1 cellular context compared by ENCODE assay signal in the genomic region with DNA sequence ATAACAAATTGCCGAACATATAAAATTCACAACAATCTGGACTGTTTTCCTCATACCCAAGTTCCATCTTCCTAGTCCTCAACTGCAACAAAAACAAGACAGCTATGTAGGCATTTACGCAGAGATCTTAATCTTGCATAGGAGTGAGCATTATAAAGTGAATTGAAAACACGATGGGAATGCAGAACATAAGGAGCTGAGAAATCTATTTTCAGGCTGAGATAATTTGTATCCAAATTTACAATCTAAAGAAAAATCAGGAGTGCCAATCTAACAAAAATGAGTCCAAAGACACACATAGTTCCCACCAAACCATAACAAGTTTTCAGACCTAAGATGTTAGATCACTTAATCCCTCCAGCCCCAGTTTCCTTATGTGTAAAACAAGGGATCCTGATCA.
TF ChIP-seq lines count a peak whose summit lies in the region.

No MANE protein-coding gene starts in this region.

TF ChIP-seq in H1, 55 proteins besides CTCF, POLR2A, EP300 and RAD21:
- TF ChIP-seq, protein P1, sequence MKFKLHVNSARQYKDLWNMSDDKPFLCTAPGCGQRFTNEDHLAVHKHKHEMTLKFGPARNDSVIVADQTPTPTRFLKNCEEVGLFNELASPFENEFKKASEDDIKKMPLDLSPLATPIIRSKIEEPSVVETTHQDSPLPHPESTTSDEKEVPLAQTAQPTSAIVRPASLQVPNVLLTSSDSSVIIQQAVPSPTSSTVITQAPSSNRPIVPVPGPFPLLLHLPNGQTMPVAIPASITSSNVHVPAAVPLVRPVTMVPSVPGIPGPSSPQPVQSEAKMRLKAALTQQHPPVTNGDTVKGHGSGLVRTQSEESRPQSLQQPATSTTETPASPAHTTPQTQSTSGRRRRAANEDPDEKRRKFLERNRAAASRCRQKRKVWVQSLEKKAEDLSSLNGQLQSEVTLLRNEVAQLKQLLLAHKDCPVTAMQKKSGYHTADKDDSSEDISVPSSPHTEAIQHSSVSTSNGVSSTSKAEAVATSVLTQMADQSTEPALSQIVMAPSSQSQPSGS (IDR thresholded peaks at IDR 0.05; ENCODE audit: low read length) = no peak
- TF ChIP-seq HDAC2 (IDR thresholded peaks at IDR 0.05; ENCODE audit: borderline replicate concordance in 1 of 2, low read depth in 2 of 2, low read length in 2 of 2) (no peak), TEAD4 (IDR thresholded peaks at IDR 0.05; ENCODE audit: low read depth, low read length) (no peak), RNF2 (IDR thresholded peaks at IDR 0.05; ENCODE audit: borderline replicate concordance, low read depth, low read length, missing control alignments, poor library complexity, severe bottlenecking) (no peak), FOSL1 (IDR thresholded peaks at IDR 0.05; ENCODE audit: insufficient read depth, low read depth, low read length) (no peak), TBP (IDR thresholded peaks at IDR 0.05; ENCODE audit: low read depth, low read length) (no peak), KDM4A (IDR thresholded peaks at IDR 0.05; ENCODE audit: low read depth, low read length, severe bottlenecking) (no peak), ASH2L (IDR thresholded peaks at IDR 0.05; ENCODE audit: low read length) (no peak), PHF8 (conservative IDR thresholded peaks at IDR 0.05; ENCODE audit: low read depth, low read length) (no peak), SIRT6 (IDR thresholded peaks at IDR 0.05; ENCODE audit: low read length) (no peak), KDM1A (IDR thresholded peaks at IDR 0.05; ENCODE audit: borderline replicate concordance, low read length) (no peak), RFX5 (IDR thresholded peaks at IDR 0.05; ENCODE audit: borderline replicate concordance, low read depth, low read length) (no peak), JUND (IDR thresholded peaks at IDR 0.05; ENCODE audit: low read length) (no peak), RXRA (IDR thresholded peaks at IDR 0.05; ENCODE audit: insufficient read depth, low read depth, low read length) (no peak), YY1 (IDR thresholded peaks at IDR 0.05; ENCODE audit: low read depth, low read length) (no peak), CREB1 (IDR thresholded peaks at IDR 0.05) (no peak)
- TF ChIP-seq, protein P2, sequence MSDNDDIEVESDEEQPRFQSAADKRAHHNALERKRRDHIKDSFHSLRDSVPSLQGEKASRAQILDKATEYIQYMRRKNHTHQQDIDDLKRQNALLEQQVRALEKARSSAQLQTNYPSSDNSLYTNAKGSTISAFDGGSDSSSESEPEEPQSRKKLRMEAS (IDR thresholded peaks at IDR 0.05) = no peak
